Comparison of ENCODE assay signal across 8 cellular contexts in genomic region chr14:56579345-56580316, GRCh38. TPM values are rescaled to one million over a fixed set of nuclear protein-coding genes. Genes with fewer than 3 reads are reported as not detected.
DNase-seq lines count a peak whose midpoint lies in the region; ATAC-seq, FAIRE-seq and TF ChIP-seq lines count a peak whose summit lies in the region.

TMEM260 (plus strand) TSS chr14:56579798; CDS start chr14:56579915, 117 bp downstream.

- peak; percentile 94 for ATAC-seq in GM19035 (IDR thresholded peaks at IDR 0.05; ENCODE audit: unreplicated experiment)
- ATAC-seq in HG03354 (IDR thresholded peaks at IDR 0.05; ENCODE audit: poor library complexity, severe bottlenecking, unreplicated experiment): peak; percentile 90

- peak; percentile 91 for DNase-seq in Ammon's horn (ENCODE audit: low spot score)
- DNase-seq in NCI-H446 (lab: John Stamatoyannopoulos, UW): peak; percentile 86 to 90
- peak; percentile 92 for DNase-seq in activated CD4-positive, CD25-positive, alpha-beta regulatory T cell treated with anti-CD3 and anti-CD28 coated beads, Interleukin-2, amount 50 U/mL, for 72 hours
- peak; percentile 89 for DNase-seq in cerebellum (ENCODE audit: low spot score)
- peak; percentile 93 for DNase-seq in kidney
- DNase-seq in stimulated activated CD4-positive, alpha-beta T cell treated with anti-CD3 and anti-CD28 coated beads, Interleukin-15, amount 100 ng/mL, for 24 hours: peak; percentile 92

- TF ChIP-seq CTCF in kidney (IDR thresholded peaks at IDR 0.05; ENCODE audit: borderline replicate concordance, extremely low read depth, insufficient read depth): peak; percentile 78

- FAIRE-seq in kidney (lab: Jason Lieb, UNC): peak; percentile 72

- H3K36me3 ChIP-seq in kidney (ENCODE audit: control insufficient read depth in 1 of 2, insufficient read depth in 2 of 2, low read length in 2 of 2): no peaks in the 10 kb centered on the region

- H3K9ac ChIP-seq in kidney (ENCODE audit: low read length in 2 of 2): peak within 1 kb of the TSS; percentile 88 to 92

- intact Hi-C loops in kidney (cut with DNase I): no loop called here

- peak within 1 kb of the TSS; percentile 89 to 90 for H3K4me3 ChIP-seq in kidney (ENCODE audit: low read length in 2 of 2)

- no peaks in the 10 kb centered on the region for H3K9me3 ChIP-seq in kidney (ENCODE audit: control insufficient read depth in 1 of 2, low read length in 2 of 2)

- H3K27ac ChIP-seq in kidney (ENCODE audit: low read depth in 2 of 2, low read length in 2 of 2): peak within 1 kb of the TSS; percentile 74 to 85

- H3K4me1 ChIP-seq in kidney (ENCODE audit: control insufficient read depth in 1 of 2, insufficient read depth in 1 of 2, low read depth in 1 of 2, low read length in 2 of 2): peaks cover 11 to 16% of the 10 kb centered on the region in 2 donors

RNA-seq across cellular contexts. Expression of gene TMEM260, which starts in this region (rescaled TPM):
- total RNA-seq in cerebellum (36.5 TPM), kidney (24.3 TPM)
- polyA plus RNA-seq in kidney (ENCODE audit: insufficient read depth, low read depth, low replicate concordance): 8.8 TPM

Comparison
In these comparisons a context has a peak if more than half of its experiments do, and no peak if none do; other contexts are left out.
1. Peak in every context shown above with its lines: DNase-seq, ATAC-seq, H3K4me3 ChIP-seq and H3K27ac ChIP-seq.